Comparison of ENCODE assay signal across 23 cellular contexts in genomic region chr4:3330682-3331081, GRCh38. TPM values are rescaled to one million over a fixed set of nuclear protein-coding genes. Genes with fewer than 3 reads are reported as not detected.
A peak's percentile ranks its signal among the peaks of the same experiment; 100 is the strongest.
DNase-seq lines count a peak whose midpoint lies in the region; ATAC-seq and TF ChIP-seq lines count a peak whose summit lies in the region.
"Had no signal": no experiment of that assay in that cellular context is flagged by ENCODE, and none has a peak within 500 bp of the region (broad histone marks: within the 10 kb centered on the region; RNA-seq: fewer than 3 reads in every experiment).

No MANE protein-coding gene starts in this region.

- no peak overlapping the region for H2AFZ ChIP-seq in hepatocyte
- H2AFZ ChIP-seq: neural progenitor cell had no signal

- peaks cover 69% of the 10 kb centered on the region for H3K79me2 ChIP-seq in hepatocyte

- H3K27me3 ChIP-seq in hepatocyte (no peaks in the 10 kb centered on the region), upper lobe of right lung (no peaks in the 10 kb centered on the region)
- H3K27me3 ChIP-seq: neural progenitor cell, SJSA1, tibial nerve had no signal

- H3K4me3 ChIP-seq in hepatocyte (no peak overlapping the region), upper lobe of right lung (no peak overlapping the region)
- H3K4me3 ChIP-seq: neural progenitor cell, SJSA1, tibial nerve had no signal

- H3K4me2 ChIP-seq in hepatocyte: no peak overlapping the region
- H3K4me2 ChIP-seq: neural progenitor cell had no signal

- intact Hi-C loops in Right ventricle myocardium superior (cut with DNase I) (no loop called here), cardiac septum (cut with DNase I) (no loop called here), upper lobe of right lung (cut with DNase I) (no loop called here)

- H3K27ac ChIP-seq in hepatocyte (peak overlapping the region; percentile 46), upper lobe of right lung (no peak overlapping the region)
- H3K27ac ChIP-seq: neural progenitor cell, SJSA1, tibial nerve had no signal

- WGBS in hepatocyte (ENCODE audit: low lambda C conversion rate, missing lambda C conversion rate): 91% methylated on average over 3 of the region's 3 CpGs

- H3K36me3 ChIP-seq in hepatocyte (replicated peaks; ENCODE audit: insufficient read depth, low read depth) (no peaks in the 10 kb centered on the region), upper lobe of right lung (no peaks in the 10 kb centered on the region)
- H3K36me3 ChIP-seq: neural progenitor cell, SJSA1, tibial nerve had no signal

- no peak for ATAC-seq in Right ventricle myocardium superior (ENCODE audit: poor library complexity)
- ATAC-seq in upper lobe of right lung: peak; percentile 94
- ATAC-seq in esophagus mucosa: no peak
- no peak for ATAC-seq in GM21576 (IDR thresholded peaks at IDR 0.05; ENCODE audit: unreplicated experiment)
- ATAC-seq in GM21717 (IDR thresholded peaks at IDR 0.05; ENCODE audit: unreplicated experiment): no peak

- peak; percentile 29 for DNase-seq in Right ventricle myocardium superior
- no peak for DNase-seq in cardiac septum (ENCODE audit: low spot score)
- peak; percentile 98 for DNase-seq in SKM-1 (lab: John Stamatoyannopoulos, UW; ENCODE audit: unreplicated experiment)
- no peak for DNase-seq in hepatocyte (ENCODE audit: low spot score)
- DNase-seq in upper lobe of right lung: peak; percentile 31
- DNase-seq: activated CD4-positive, CD25-positive, alpha-beta regulatory T cell treated with anti-CD3 and anti-CD28 coated beads, Interleukin-2, amount 50 U/mL, for 72 hours; activated naive CD4-positive, alpha-beta T cell treated with anti-CD3 and anti-CD28 coated beads, Interleukin-2, amount 50 U/mL, for 16 hours; CD4-positive, CD25-positive, alpha-beta regulatory T cell; DMS153; kidney glomerular epithelial cell; midbrain; NCI-H1092; NCI-H510A; OCI-M1; retina; stimulated activated naive CD4-positive, alpha-beta T cell; T-helper 9 cell had no signal

- peaks cover 4% of the 10 kb centered on the region for H3K4me1 ChIP-seq in hepatocyte (ENCODE audit: insufficient read depth)
- peaks cover 7% of the 10 kb centered on the region for H3K4me1 ChIP-seq in upper lobe of right lung
- H3K4me1 ChIP-seq: SJSA1 had no signal

- TF ChIP-seq CTCF in hepatocyte (IDR thresholded peaks at IDR 0.05; ENCODE audit: poor library complexity) (no peak), upper lobe of right lung (IDR thresholded peaks at IDR 0.05) (no peak)

- peaks cover 8% of the 10 kb centered on the region for H4K20me1 ChIP-seq in hepatocyte (ENCODE audit: insufficient read depth, poor library complexity, severe bottlenecking)

- H3K9me3 ChIP-seq in hepatocyte (ENCODE audit: low read depth) (no peaks in the 10 kb centered on the region), upper lobe of right lung (no peaks in the 10 kb centered on the region)
- H3K9me3 ChIP-seq: SJSA1, tibial nerve had no signal

- no peaks in the 10 kb centered on the region for H3K9me2 ChIP-seq in hepatocyte (replicated peaks; ENCODE audit: insufficient read depth)

RNA-seq across cellular contexts. Expression of gene RGS12, which starts 37.9 kb away (rescaled TPM):
- total RNA-seq in Right ventricle myocardium superior (15.8 TPM), cardiac septum (19.1 TPM), hepatocyte (22.5 and 33.6 TPM in 2 replicates), upper lobe of right lung (58.2 TPM), esophagus mucosa (50.7 TPM)
- 19.6 and 31.9 TPM in 2 replicates for polyA plus RNA-seq in hepatocyte

Comparison
In these comparisons a context has a peak if more than half of its experiments do, and no peak if none do; other contexts are left out.
1. DNase-seq: peak in Right ventricle myocardium superior (single experiment), SKM-1 (single experiment) and upper lobe of right lung (single experiment); none in cardiac septum (single experiment) and hepatocyte (single experiment).